Comparison of ENCODE assay signal across 1 cellular context in genomic region chr12:43370299-43370698, GRCh38.
A peak's percentile ranks its signal among the peaks of the same experiment; 100 is the strongest.
TF ChIP-seq lines count a peak whose summit lies in the region.

No MANE protein-coding gene starts in this region.

TF ChIP-seq in HEK293, 187 proteins besides CTCF, POLR2A, EP300 and RAD21 (continued from another document):
- no peak for TF ChIP-seq ZNF645 (tag by site-specific recombination; IDR thresholded peaks at IDR 0.05)
- peak; percentile 38; the same call in 1 of the 2 replicates for TF ChIP-seq ZNF24 (tag by site-specific recombination; IDR thresholded peaks at IDR 0.05)
- no peak for TF ChIP-seq ZNF292 (tag by site-specific recombination; IDR thresholded peaks at IDR 0.05; ENCODE audit: borderline replicate concordance, low read depth)
- no peak for TF ChIP-seq ZNF48 (tag by site-specific recombination; IDR thresholded peaks at IDR 0.05)
- no peak for TF ChIP-seq ZNF426 (tag by site-specific recombination; IDR thresholded peaks at IDR 0.05)
- TF ChIP-seq ZNF692 (tag by site-specific recombination; IDR thresholded peaks at IDR 0.05): peak; percentile 59
- TF ChIP-seq ZNF558 (tag by site-specific recombination; IDR thresholded peaks at IDR 0.05): peak; percentile 68; the same call in 1 of the 2 replicates
- peak; percentile 59; the same call in 1 of the 2 replicates for TF ChIP-seq KLF8 (tag by site-specific recombination; IDR thresholded peaks at IDR 0.05)
- TF ChIP-seq ZEB2 (tag by site-specific recombination; IDR thresholded peaks at IDR 0.05): no peak
- TF ChIP-seq ZNF350 (tag by site-specific recombination; IDR thresholded peaks at IDR 0.05): peak; percentile 50; the same call in 1 of the 2 replicates
- 0 out of 2 replicates have a peak, but pooled peaks have one; percentile 12 for TF ChIP-seq ZBTB21 (tag by site-specific recombination; IDR thresholded peaks at IDR 0.05)
- 0 out of 2 replicates have a peak, but pooled peaks have one; percentile 21 for TF ChIP-seq ZNF394 (tag by site-specific recombination; IDR thresholded peaks at IDR 0.05; ENCODE audit: borderline replicate concordance)
- no peak for TF ChIP-seq ZNF211 (tag by site-specific recombination; IDR thresholded peaks at IDR 0.05; ENCODE audit: low read depth)
- TF ChIP-seq SP7 (tag by site-specific recombination; IDR thresholded peaks at IDR 0.05): peak; percentile 62
- TF ChIP-seq TSHZ1 (tag by site-specific recombination; IDR thresholded peaks at IDR 0.05; ENCODE audit: borderline replicate concordance): peak; percentile 41; the same call in 1 of the 2 replicates
- no peak for TF ChIP-seq ZNF707 (tag by site-specific recombination; IDR thresholded peaks at IDR 0.05)
- TF ChIP-seq ZNF184 (tag by site-specific recombination; IDR thresholded peaks at IDR 0.05): 0 out of 2 replicates have a peak, but pooled peaks have one; percentile 49
- TF ChIP-seq EGR2 (tag by site-specific recombination; IDR thresholded peaks at IDR 0.05; ENCODE audit: low read depth): no peak
- peak; percentile 42; the same call in 1 of the 2 replicates for TF ChIP-seq ZNF10 (tag by site-specific recombination; IDR thresholded peaks at IDR 0.05)
- TF ChIP-seq ZNF488 (tag by site-specific recombination; IDR thresholded peaks at IDR 0.05): no peak
- peak; percentile 52 for TF ChIP-seq ZNF629 (tag by site-specific recombination; IDR thresholded peaks at IDR 0.05)
- peak; percentile 41 for TF ChIP-seq ZNF335 (tag by site-specific recombination; conservative IDR thresholded peaks at IDR 0.05)
- peak; percentile 82 for TF ChIP-seq ZNF366 (tag by site-specific recombination; conservative IDR thresholded peaks at IDR 0.05)
- peak; percentile 81; the same call in 1 of the 2 replicates for TF ChIP-seq ZNF169 (tag by site-specific recombination; IDR thresholded peaks at IDR 0.05)
- 0 out of 2 replicates have a peak, but pooled peaks have one; percentile 36 for TF ChIP-seq ZNF660 (tag by site-specific recombination; IDR thresholded peaks at IDR 0.05)
